ENCODE assay signal across 17 cellular contexts in the genomic region with DNA sequence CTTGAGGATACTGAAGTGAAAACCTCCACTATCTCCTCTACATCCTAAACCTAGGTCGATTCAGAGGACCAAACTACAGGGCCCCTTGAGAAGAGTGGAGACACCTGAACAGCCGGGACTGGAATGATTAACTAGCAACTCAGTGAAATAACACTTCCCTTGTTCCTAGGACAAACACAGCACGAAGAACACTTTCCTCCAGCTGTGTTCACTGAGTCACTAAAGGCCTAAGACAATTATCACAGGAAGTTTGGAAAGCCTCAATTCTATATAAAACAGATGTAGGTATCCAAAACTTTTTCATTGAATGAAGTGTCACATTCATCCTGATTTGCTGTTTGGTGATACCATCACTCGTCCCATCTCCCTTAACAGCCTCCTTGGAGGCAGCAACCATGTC. TPM values are rescaled to one million over a fixed set of nuclear protein-coding genes. Genes with fewer than 3 reads are reported as not detected.
DNase-seq lines count a peak whose midpoint lies in the region; ATAC-seq and TF ChIP-seq lines count a peak whose summit lies in the region.
"Had no signal": no experiment of that assay in that cellular context is flagged by ENCODE, and none has a peak within 500 bp of the region (broad histone marks: within the 10 kb centered on the region; RNA-seq: fewer than 3 reads in every experiment).

No MANE protein-coding gene starts in this region.

- H3K4me3 Mint-ChIP-seq in endodermal cell (no peak overlapping the region), mesothelial cell of epicardium (no peak overlapping the region)
- H3K4me3 Mint-ChIP-seq: activated B cell treated with CpG ODN at 0.5 μM for 24 hours; activated T-helper 17 cell treated with anti-CD3 and anti-CD28 coated beads, Interleukin-2, amount 50 U/mL, for 72 hours; H9; naive thymus-derived CD8-positive, alpha-beta T cell; stimulated activated effector memory CD8-positive, alpha-beta T cell treated with anti-CD3 and anti-CD28 coated beads, Interleukin-12 subunit alpha, Interleukin-12 subunit beta, amount 100 ng/mL, for 72 hours; T-helper 1 cell treated with Interleukin-12 subunit alpha and Interleukin-12 subunit beta and Interleukin-4 antibody, amounts not matched to agents 30 μg/mL and 1 μg/mL, for 36 hours had no signal

- no peaks in the 10 kb centered on the region for H3K27me3 ChIP-seq in endodermal cell (ENCODE audit: control insufficient read depth, insufficient read depth, low read length, poor library complexity, severe bottlenecking)

- H3K27ac Mint-ChIP-seq in endodermal cell, result no peak overlapping the region
- H3K27ac Mint-ChIP-seq in mesothelial cell of epicardium, result peak overlapping the region; percentile 31
- H3K27ac Mint-ChIP-seq: activated B cell treated with CpG ODN at 0.5 μM for 24 hours; activated T-helper 17 cell treated with anti-CD3 and anti-CD28 coated beads, Interleukin-2, amount 50 U/mL, for 72 hours; stimulated activated effector memory CD8-positive, alpha-beta T cell treated with anti-CD3 and anti-CD28 coated beads, Interleukin-12 subunit alpha, Interleukin-12 subunit beta, amount 100 ng/mL, for 72 hours; T-helper 1 cell treated with Interleukin-12 subunit alpha and Interleukin-12 subunit beta and Interleukin-4 antibody, amounts not matched to agents 30 μg/mL and 1 μg/mL, for 36 hours had no signal

- H3K4me3 ChIP-seq in endodermal cell (ENCODE audit: low read length), result no peak overlapping the region

- H3K9ac ChIP-seq in endodermal cell (ENCODE audit: extremely low read depth, low read length, poor library complexity, severe bottlenecking), result no peak overlapping the region

- H3K36me3 Mint-ChIP-seq in endodermal cell (ENCODE audit: low read depth) (peaks cover 21% of the 10 kb centered on the region), mesothelial cell of epicardium (peaks cover 17% of the 10 kb centered on the region)

- H3K9me3 Mint-ChIP-seq in endodermal cell, result no peaks in the 10 kb centered on the region
- H3K9me3 Mint-ChIP-seq in mesothelial cell of epicardium, result no peaks in the 10 kb centered on the region
- H3K9me3 Mint-ChIP-seq: activated B cell treated with CpG ODN at 0.5 μM for 24 hours; activated T-helper 17 cell treated with anti-CD3 and anti-CD28 coated beads, Interleukin-2, amount 50 U/mL, for 72 hours; H9; naive thymus-derived CD8-positive, alpha-beta T cell; stimulated activated effector memory CD8-positive, alpha-beta T cell treated with anti-CD3 and anti-CD28 coated beads, Interleukin-12 subunit alpha, Interleukin-12 subunit beta, amount 100 ng/mL, for 72 hours; T-helper 1 cell treated with Interleukin-12 subunit alpha and Interleukin-12 subunit beta and Interleukin-4 antibody, amounts not matched to agents 30 μg/mL and 1 μg/mL, for 36 hours had no signal

- H3K27ac ChIP-seq in endodermal cell (ENCODE audit: low read depth, low read length) (no peak overlapping the region), caudate nucleus (ENCODE audit: low read depth, low read length) (no peak overlapping the region)

- H3K27me3 Mint-ChIP-seq in endodermal cell (ENCODE audit: insufficient read depth) (no peaks in the 10 kb centered on the region), mesothelial cell of epicardium (ENCODE audit: low read depth) (no peaks in the 10 kb centered on the region)
- H3K27me3 Mint-ChIP-seq: activated T-helper 17 cell treated with anti-CD3 and anti-CD28 coated beads, Interleukin-2, amount 50 U/mL, for 72 hours; naive thymus-derived CD8-positive, alpha-beta T cell had no signal

- H3K36me3 ChIP-seq in endodermal cell (ENCODE audit: control insufficient read depth, insufficient read depth, low read length), result peaks cover 28% of the 10 kb centered on the region

- TF ChIP-seq CTCF in endodermal cell (conservative IDR thresholded peaks at IDR 0.05) (no peak), mesothelial cell of epicardium (IDR thresholded peaks at IDR 0.05; ENCODE audit: unreplicated experiment) (no peak)

- 75 to 100% methylated on average over 1 to 4 of the region's 4 CpGs for WGBS in endodermal cell (ENCODE audit: insufficient coverage in 1 of 2, insufficient read length in 1 of 2), 2 experiments

- no peak for ATAC-seq in GM19455 (IDR thresholded peaks at IDR 0.05; ENCODE audit: unreplicated experiment)
- no peak for ATAC-seq in GM21367 (IDR thresholded peaks at IDR 0.05; ENCODE audit: unreplicated experiment)
- ATAC-seq: activated T-helper 17 cell treated with anti-CD3 and anti-CD28 coated beads, Interleukin-2, amount 50 U/mL, for 72 hours; naive thymus-derived CD8-positive, alpha-beta T cell; stimulated activated effector memory CD8-positive, alpha-beta T cell treated with anti-CD3 and anti-CD28 coated beads, Interleukin-12 subunit alpha, Interleukin-12 subunit beta, amount 100 ng/mL, for 72 hours had no signal

- DNase-seq in EH (ENCODE audit: low read depth) (peak; percentile 75), HT1080 (ENCODE audit: low read depth) (peak; percentile 51), endodermal cell (peak; percentile 31), mesothelial cell of epicardium (ENCODE audit: low spot score in 2 of 2, unreplicated experiment in 2 of 2) (peak in 1 of 2 experiments; percentile 13), posterior vena cava (ENCODE audit: low spot score) (no peak), caudate nucleus (lab: John Stamatoyannopoulos, UW) (no peak)
- DNase-seq: activated B cell treated with CpG ODN at 0.5 μM for 24 hours; effector CD8-positive, alpha-beta T cell; H9; naive thymus-derived CD8-positive, alpha-beta T cell; NCI-H1694; NK-92 treated with Interleukin-12 subunit alpha and Interleukin-12 subunit beta, amount 100 ng/mL, for 24 hours had no signal

- peaks cover 3% of the 10 kb centered on the region for H3K4me1 ChIP-seq in endodermal cell (ENCODE audit: control insufficient read depth, insufficient read depth, low read length)

- intact Hi-C loops in posterior vena cava (cut with DNase I), result no loop called here

- H3K9me3 ChIP-seq in endodermal cell (ENCODE audit: control insufficient read depth, low read length), result no peaks in the 10 kb centered on the region

- H3K4me1 Mint-ChIP-seq in endodermal cell (peaks cover 32% of the 10 kb centered on the region), mesothelial cell of epicardium (peaks cover 9% of the 10 kb centered on the region)
- H3K4me1 Mint-ChIP-seq: activated B cell treated with CpG ODN at 0.5 μM for 24 hours; activated T-helper 17 cell treated with anti-CD3 and anti-CD28 coated beads, Interleukin-2, amount 50 U/mL, for 72 hours; naive thymus-derived CD8-positive, alpha-beta T cell; stimulated activated effector memory CD8-positive, alpha-beta T cell treated with anti-CD3 and anti-CD28 coated beads, Interleukin-12 subunit alpha, Interleukin-12 subunit beta, amount 100 ng/mL, for 72 hours had no signal

RNA-seq across cellular contexts. Expression of gene CUEDC1, which starts 15.5 kb away (rescaled TPM):
- total RNA-seq in HT1080 (2014; rRNA removed; shearing (Covaris generic)), result 8.9 and 9.9 TPM in 2 replicates
- polyA plus RNA-seq in HT1080 (2015; cell fraction: cytosol; rRNA removed), result 19.1 and 19.5 TPM in 2 replicates
- polyA plus RNA-seq in HT1080 (2015; cell fraction: nucleus; rRNA removed), result 73.3 and 80.4 TPM in 2 replicates
- 10 to 100 TPM; 11.0 to 18.7 TPM for total RNA-seq in endodermal cell
- 43.5 TPM for polyA plus RNA-seq in endodermal cell (2013, experiment 1 of 2)
- 39.6 TPM for polyA plus RNA-seq in endodermal cell (2013, experiment 2 of 2)
- 37.0 to 38.7 TPM (median 37.8 TPM) in 3 replicates for total RNA-seq in mesothelial cell of epicardium
- total RNA-seq in posterior vena cava, result 10 to 100 TPM; 42.3 to 43.6 TPM
- total RNA-seq: activated B cell treated with CpG ODN at 0.5 μM for 24 hours had no signal
- polyA plus RNA-seq: naive thymus-derived CD8-positive, alpha-beta T cell had no signal

RNA-seq across cellular contexts. Expression of gene VEZF1, which starts 17.3 kb away (rescaled TPM):
- 33.1 and 37.2 TPM in 2 replicates for total RNA-seq in HT1080 (2014; rRNA removed; shearing (Covaris generic))
- polyA plus RNA-seq in HT1080 (2015; cell fraction: cytosol; rRNA removed), result 41.7 and 57.9 TPM in 2 replicates
- 51.0 and 62.7 TPM in 2 replicates for polyA plus RNA-seq in HT1080 (2015; cell fraction: nucleus; rRNA removed)
- total RNA-seq in endodermal cell, result 10 to 100 TPM; 50.3 to 59.3 TPM
- polyA plus RNA-seq in endodermal cell (2013, experiment 1 of 2), result 143 TPM
- 140 TPM for polyA plus RNA-seq in endodermal cell (2013, experiment 2 of 2)
- total RNA-seq in mesothelial cell of epicardium, result 80.6 to 84.9 TPM (median 82.5 TPM) in 3 replicates
- total RNA-seq in posterior vena cava, result 10 to 100 TPM; 56.1 to 61.8 TPM

RNA-seq across cellular contexts. Expression of gene SRSF1, which starts 36.3 kb away (rescaled TPM):
- total RNA-seq in HT1080 (2014; rRNA removed; shearing (Covaris generic)), result 462 and 463 TPM in 2 replicates
- 229 and 245 TPM in 2 replicates for polyA plus RNA-seq in HT1080 (2015; cell fraction: cytosol; rRNA removed)
- 477 and 479 TPM in 2 replicates for polyA plus RNA-seq in HT1080 (2015; cell fraction: nucleus; rRNA removed)
- total RNA-seq in endodermal cell (100 to 1,000 TPM; 339 to 361 TPM), mesothelial cell of epicardium (258 to 267 TPM (median 264 TPM) in 3 replicates), posterior vena cava (100 to 1,000 TPM; 120 to 152 TPM)
- 250 TPM for polyA plus RNA-seq in endodermal cell (2013, experiment 1 of 2)
- polyA plus RNA-seq in endodermal cell (2013, experiment 2 of 2), result 209 TPM

Comparison
In these comparisons a context has a peak if more than half of its experiments do, and no peak if none do; other contexts are left out.
1. DNase-seq: peak in EH (single experiment), HT1080 (single experiment) and endodermal cell (single experiment); none in posterior vena cava (single experiment) and caudate nucleus (0 of 61).